In the genomic region with DNA sequence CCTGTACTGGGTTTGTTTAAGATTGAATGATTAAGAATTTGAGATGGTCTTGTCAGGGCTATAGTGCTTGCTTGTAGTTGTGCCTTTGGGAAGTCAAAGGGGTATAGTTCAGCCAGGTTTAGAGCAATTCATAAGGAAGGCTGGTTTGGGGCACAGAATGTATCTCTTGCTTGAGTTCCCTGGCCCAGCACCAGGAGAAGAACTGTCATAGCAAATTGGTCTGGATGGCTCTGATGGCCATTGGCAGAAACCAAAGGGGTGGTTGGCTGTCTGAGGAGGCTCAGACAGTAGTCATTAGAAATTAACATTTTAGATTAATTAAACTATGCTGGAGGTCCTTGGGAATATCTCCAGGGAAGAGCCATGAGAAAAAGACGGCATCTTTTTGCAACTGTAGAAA, we compare ENCODE assay signal across 41 cellular contexts. TPM values are rescaled to one million over a fixed set of nuclear protein-coding genes. Genes with fewer than 3 reads are reported as not detected.
"Had no signal": no experiment of that assay in that cellular context is flagged by ENCODE, and none has a peak within 500 bp of the region (broad histone marks: within the 10 kb centered on the region; RNA-seq: fewer than 3 reads in every experiment).

No MANE protein-coding gene starts in this region.

- DNase-seq: activated effector memory CD4-positive, alpha-beta T cell treated with anti-CD3 and anti-CD28 coated beads, Interleukin-2, amount 50 U/mL, for 16 hours; activated effector memory CD4-positive, alpha-beta T cell treated with Interleukin-2 at 50 U/mL for 16 hours; activated gamma-delta T cell; activated gamma-delta T cell treated with Interleukin-2 at 50 U/mL for 16 hours; activated naive CD4-positive, alpha-beta T cell; activated naive CD4-positive, alpha-beta T cell treated with anti-CD3 and anti-CD28 coated beads for 36 hours; activated naive CD4-positive, alpha-beta T cell treated with anti-CD3 and anti-CD28 coated beads, Interleukin-2, amount 10 ng/mL, durations not matched to agents 7 days and 5 days; activated naive CD4-positive, alpha-beta T cell treated with anti-CD3 and anti-CD28 coated beads, Interleukin-2, amount 50 U/mL, for 16 hours; activated naive CD4-positive, alpha-beta T cell treated with Interleukin-2 at 50 U/mL for 16 hours; activated naive CD8-positive, alpha-beta T cell treated with anti-CD3 and anti-CD28 coated beads for 36 hours; activated naive CD8-positive, alpha-beta T cell treated with anti-CD3 and anti-CD28 coated beads, Interleukin-2, amount 10 ng/mL, durations not matched to agents 7 days and 5 days; activated naive CD8-positive, alpha-beta T cell treated with anti-CD3 and anti-CD28 coated beads, Interleukin-2, amount 50 U/mL, for 24 hours; activated T-cell treated with anti-CD3 and anti-CD28 coated beads, Interleukin-2, amount 50 U/mL, for 1 hour; activated T-cell treated with anti-CD3 and anti-CD28 coated beads, Interleukin-2, amount 50 U/mL, for 24 hours; activated T-cell treated with anti-CD3 and anti-CD28 coated beads, Interleukin-2, amount 50 U/mL, for 4 hours; activated T-cell treated with anti-CD3 and anti-CD28 coated beads, Interleukin-2, amount 50 U/mL, for 48 hours; activated T-cell treated with anti-CD3 and anti-CD28 coated beads, Interleukin-2, amount 50 U/mL, for 72 hours; adrenal gland; amniotic stem cell; amygdala; anterior cingulate cortex; aorta; body of pancreas; brain microvascular endothelial cell; central memory CD4-positive, alpha-beta T cell; cerebellar nuclear complex had no signal

- ATAC-seq: activated naive CD4-positive, alpha-beta T cell treated with anti-CD3 and anti-CD28 coated beads, Interleukin-2, amount 50 U/mL, for 72 hours; activated naive CD8-positive, alpha-beta T cell treated with anti-CD3 and anti-CD28 coated beads, Interleukin-2, amount 50 U/mL, for 24 hours; activated T-cell treated with anti-CD3 and anti-CD28 coated beads, Interleukin-2, amount 50 U/mL, for 4 hours; activated T-cell treated with anti-CD3 and anti-CD28 coated beads, Interleukin-2, amount 50 U/mL, for 72 hours; activated T-helper 17 cell treated with anti-CD3 and anti-CD28 coated beads, Interleukin-2, amount 50 U/mL, for 72 hours; body of pancreas had no signal

- H3K9me3 Mint-ChIP-seq: activated naive CD4-positive, alpha-beta T cell treated with anti-CD3 and anti-CD28 coated beads for 36 hours; activated naive CD4-positive, alpha-beta T cell treated with anti-CD3 and anti-CD28 coated beads, Interleukin-2, amount 10 ng/mL, durations not matched to agents 7 days and 5 days; activated naive CD4-positive, alpha-beta T cell treated with anti-CD3 and anti-CD28 coated beads, Interleukin-2, amount 50 U/mL, for 24 hours; activated naive CD4-positive, alpha-beta T cell treated with anti-CD3 and anti-CD28 coated beads, Interleukin-2, amount 50 U/mL, for 72 hours; activated naive CD8-positive, alpha-beta T cell treated with anti-CD3 and anti-CD28 coated beads for 36 hours; activated naive CD8-positive, alpha-beta T cell treated with anti-CD3 and anti-CD28 coated beads, Interleukin-2, amount 10 ng/mL, durations not matched to agents 7 days and 5 days; activated naive CD8-positive, alpha-beta T cell treated with anti-CD3 and anti-CD28 coated beads, Interleukin-2, amount 50 U/mL, for 24 hours; activated T-cell treated with anti-CD3 and anti-CD28 coated beads, Interleukin-2, amount 50 U/mL, for 24 hours; activated T-cell treated with anti-CD3 and anti-CD28 coated beads, Interleukin-2, amount 50 U/mL, for 4 hours; activated T-cell treated with anti-CD3 and anti-CD28 coated beads, Interleukin-2, amount 50 U/mL, for 72 hours; activated T-helper 1 cell treated with anti-CD3 and anti-CD28 coated beads, Interleukin-12 subunit alpha, Interleukin-12 subunit beta, Interleukin-2, Interleukin-4 antibody, amounts not matched to agents 30 ng/mL and 10 ng/mL and 1 ng/mL, durations not matched to agents 14 hours and 24 hours and 36 hours; activated T-helper 17 cell treated with anti-CD3 and anti-CD28 coated beads, Interleukin-2, amount 50 U/mL, for 72 hours; activated T-helper 2 cell treated with anti-CD3 and anti-CD28 coated beads, Interferon-gamma antibody, Interleukin-2, Interleukin-4, amounts not matched to agents 10 μg/mL and 5 μg/mL and 100 μg/mL, durations not matched to agents 14 hours and 24 hours and 36 hours; brain; central memory CD8-positive, alpha-beta T cell had no signal

- H3K27ac Mint-ChIP-seq: activated naive CD4-positive, alpha-beta T cell treated with anti-CD3 and anti-CD28 coated beads for 36 hours; activated naive CD4-positive, alpha-beta T cell treated with anti-CD3 and anti-CD28 coated beads, Interleukin-2, amount 10 ng/mL, durations not matched to agents 7 days and 5 days; activated naive CD4-positive, alpha-beta T cell treated with anti-CD3 and anti-CD28 coated beads, Interleukin-2, amount 50 U/mL, for 24 hours; activated naive CD4-positive, alpha-beta T cell treated with anti-CD3 and anti-CD28 coated beads, Interleukin-2, amount 50 U/mL, for 72 hours; activated naive CD8-positive, alpha-beta T cell; activated naive CD8-positive, alpha-beta T cell treated with anti-CD3 and anti-CD28 coated beads for 36 hours; activated naive CD8-positive, alpha-beta T cell treated with anti-CD3 and anti-CD28 coated beads, Interleukin-2, amount 10 ng/mL, durations not matched to agents 7 days and 5 days; activated naive CD8-positive, alpha-beta T cell treated with anti-CD3 and anti-CD28 coated beads, Interleukin-2, amount 50 U/mL, for 24 hours; activated T-cell treated with anti-CD3 and anti-CD28 coated beads, Interleukin-2, amount 50 U/mL, for 24 hours; activated T-cell treated with anti-CD3 and anti-CD28 coated beads, Interleukin-2, amount 50 U/mL, for 72 hours; activated T-helper 1 cell treated with anti-CD3 and anti-CD28 coated beads, Interleukin-12 subunit alpha, Interleukin-12 subunit beta, Interleukin-2, Interleukin-4 antibody, amounts not matched to agents 30 ng/mL and 10 ng/mL and 1 ng/mL, durations not matched to agents 14 hours and 24 hours and 36 hours; activated T-helper 17 cell treated with anti-CD3 and anti-CD28 coated beads, Interleukin-2, amount 50 U/mL, for 72 hours; activated T-helper 2 cell treated with anti-CD3 and anti-CD28 coated beads, Interferon-gamma antibody, Interleukin-2, Interleukin-4, amounts not matched to agents 10 μg/mL and 5 μg/mL and 100 μg/mL, durations not matched to agents 14 hours and 24 hours and 36 hours; brain had no signal

- H3K4me1 Mint-ChIP-seq: activated naive CD4-positive, alpha-beta T cell treated with anti-CD3 and anti-CD28 coated beads, Interleukin-2, amount 10 ng/mL, durations not matched to agents 7 days and 5 days; activated naive CD4-positive, alpha-beta T cell treated with anti-CD3 and anti-CD28 coated beads, Interleukin-2, amount 50 U/mL, for 24 hours; activated naive CD8-positive, alpha-beta T cell treated with anti-CD3 and anti-CD28 coated beads for 36 hours; activated naive CD8-positive, alpha-beta T cell treated with anti-CD3 and anti-CD28 coated beads, Interleukin-2, amount 10 ng/mL, durations not matched to agents 7 days and 5 days; activated naive CD8-positive, alpha-beta T cell treated with anti-CD3 and anti-CD28 coated beads, Interleukin-2, amount 50 U/mL, for 24 hours; activated T-helper 17 cell treated with anti-CD3 and anti-CD28 coated beads, Interleukin-2, amount 50 U/mL, for 72 hours; brain; central memory CD8-positive, alpha-beta T cell had no signal

- H3K27me3 Mint-ChIP-seq: activated naive CD4-positive, alpha-beta T cell treated with anti-CD3 and anti-CD28 coated beads, Interleukin-2, amount 10 ng/mL, durations not matched to agents 7 days and 5 days; activated naive CD8-positive, alpha-beta T cell treated with anti-CD3 and anti-CD28 coated beads, Interleukin-2, amount 10 ng/mL, durations not matched to agents 7 days and 5 days had no signal

- H3K4me3 Mint-ChIP-seq: activated naive CD4-positive, alpha-beta T cell treated with anti-CD3 and anti-CD28 coated beads for 36 hours; activated naive CD4-positive, alpha-beta T cell treated with anti-CD3 and anti-CD28 coated beads, Interleukin-2, amount 10 ng/mL, durations not matched to agents 7 days and 5 days; activated naive CD4-positive, alpha-beta T cell treated with anti-CD3 and anti-CD28 coated beads, Interleukin-2, amount 50 U/mL, for 24 hours; activated naive CD8-positive, alpha-beta T cell; activated naive CD8-positive, alpha-beta T cell treated with anti-CD3 and anti-CD28 coated beads for 36 hours; activated naive CD8-positive, alpha-beta T cell treated with anti-CD3 and anti-CD28 coated beads, Interleukin-2, amount 10 ng/mL, durations not matched to agents 7 days and 5 days; activated naive CD8-positive, alpha-beta T cell treated with anti-CD3 and anti-CD28 coated beads, Interleukin-2, amount 50 U/mL, for 24 hours; activated T-cell treated with anti-CD3 and anti-CD28 coated beads, Interleukin-2, amount 50 U/mL, for 24 hours; activated T-cell treated with anti-CD3 and anti-CD28 coated beads, Interleukin-2, amount 50 U/mL, for 4 hours; activated T-cell treated with anti-CD3 and anti-CD28 coated beads, Interleukin-2, amount 50 U/mL, for 72 hours; activated T-helper 1 cell treated with anti-CD3 and anti-CD28 coated beads, Interleukin-12 subunit alpha, Interleukin-12 subunit beta, Interleukin-2, Interleukin-4 antibody, amounts not matched to agents 30 ng/mL and 10 ng/mL and 1 ng/mL, durations not matched to agents 14 hours and 24 hours and 36 hours; activated T-helper 17 cell treated with anti-CD3 and anti-CD28 coated beads, Interleukin-2, amount 50 U/mL, for 72 hours; brain; central memory CD8-positive, alpha-beta T cell had no signal

- H3K36me3 Mint-ChIP-seq: activated naive CD4-positive, alpha-beta T cell treated with anti-CD3 and anti-CD28 coated beads, Interleukin-2, amount 10 ng/mL, durations not matched to agents 7 days and 5 days; activated naive CD4-positive, alpha-beta T cell treated with anti-CD3 and anti-CD28 coated beads, Interleukin-2, amount 50 U/mL, for 24 hours; activated naive CD4-positive, alpha-beta T cell treated with anti-CD3 and anti-CD28 coated beads, Interleukin-2, amount 50 U/mL, for 72 hours; activated naive CD8-positive, alpha-beta T cell; activated naive CD8-positive, alpha-beta T cell treated with anti-CD3 and anti-CD28 coated beads for 36 hours; activated naive CD8-positive, alpha-beta T cell treated with anti-CD3 and anti-CD28 coated beads, Interleukin-2, amount 10 ng/mL, durations not matched to agents 7 days and 5 days; brain had no signal

RNA-seq across cellular contexts. Expression of a gene that starts 25.4 kb away (rescaled TPM):
- total RNA-seq: activated naive CD4-positive, alpha-beta T cell treated with anti-CD3 and anti-CD28 coated beads for 36 hours; activated naive CD4-positive, alpha-beta T cell treated with anti-CD3 and anti-CD28 coated beads, Interleukin-2, amount 50 U/mL, for 72 hours; activated naive CD8-positive, alpha-beta T cell treated with anti-CD3 and anti-CD28 coated beads for 36 hours; activated naive CD8-positive, alpha-beta T cell treated with anti-CD3 and anti-CD28 coated beads, Interleukin-2, amount 10 ng/mL, durations not matched to agents 7 days and 5 days; activated T-cell treated with anti-CD3 and anti-CD28 coated beads, Interleukin-2, amount 50 U/mL, for 4 hours; activated T-cell treated with anti-CD3 and anti-CD28 coated beads, Interleukin-2, amount 50 U/mL, for 72 hours; activated T-helper 1 cell treated with anti-CD3 and anti-CD28 coated beads, Interleukin-12 subunit alpha, Interleukin-12 subunit beta, Interleukin-2, Interleukin-4 antibody, amounts not matched to agents 30 ng/mL and 10 ng/mL and 1 ng/mL, durations not matched to agents 14 hours and 24 hours and 36 hours; activated T-helper 17 cell treated with anti-CD3 and anti-CD28 coated beads, Interleukin-2, amount 50 U/mL, for 72 hours; activated T-helper 2 cell treated with anti-CD3 and anti-CD28 coated beads, Interferon-gamma antibody, Interleukin-2, Interleukin-4, amounts not matched to agents 10 μg/mL and 5 μg/mL and 100 μg/mL, durations not matched to agents 14 hours and 24 hours and 36 hours; adrenal gland; aorta; ascending aorta; astrocyte; body of pancreas; breast epithelium; bronchial epithelial cell; cardiac muscle cell; cardiac septum; chondrocyte had no signal
